In the genomic region with DNA sequence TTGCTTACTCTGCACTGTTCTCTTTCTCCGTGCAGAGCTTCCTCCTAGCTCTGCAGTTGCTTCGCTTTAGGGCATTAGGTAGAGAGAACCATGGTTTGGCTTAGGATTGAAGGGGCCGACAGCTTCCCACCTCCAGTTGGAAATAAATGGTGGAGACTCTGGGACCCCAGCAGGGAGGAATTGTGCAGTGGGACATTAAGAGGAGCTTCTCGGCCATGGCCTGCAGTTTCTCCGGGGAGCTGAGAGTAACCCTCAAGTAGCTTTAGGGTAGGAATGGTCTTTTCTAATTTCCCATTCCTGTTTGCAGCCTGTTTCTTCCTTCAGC, we compare ENCODE assay signal across 9 cellular contexts. TPM values are rescaled to one million over a fixed set of nuclear protein-coding genes. Genes with fewer than 3 reads are reported as not detected.
DNase-seq lines count a peak whose midpoint lies in the region; ATAC-seq and TF ChIP-seq lines count a peak whose summit lies in the region.
"Had no signal": no experiment of that assay in that cellular context is flagged by ENCODE, and none has a peak within 500 bp of the region (broad histone marks: within the 10 kb centered on the region; RNA-seq: fewer than 3 reads in every experiment).

No MANE protein-coding gene starts in this region.

- H3K4me3 ChIP-seq in right atrium auricular region (peak overlapping the region; percentile 99), muscle layer of colon (ENCODE audit: low read depth in 1 of 2, low read length in 2 of 2) (peak overlapping the region; percentile 90 to 100)

- DNase-seq in right atrium auricular region (ENCODE audit: low spot score) (no peak), left ventricle myocardium superior (no peak), chondrocyte (ENCODE audit: low spot score) (peak; percentile 17), NCI-H187 treated with DMSO at 0.1 percent for 48 hours (lab: John Stamatoyannopoulos, UW) (no peak), GM19238 (ENCODE audit: insufficient read length, low spot score) (no peak)

- H3K36me3 Mint-ChIP-seq in chondrocyte (ENCODE audit: low read depth) = peaks cover 2% of the 10 kb centered on the region

- peak overlapping the region; percentile 53 for H3K27ac Mint-ChIP-seq in chondrocyte (ENCODE audit: unreplicated experiment)

- H3K4me1 ChIP-seq in right atrium auricular region (peaks cover 0 to 52% of the 10 kb centered on the region in 2 donors), muscle layer of colon (ENCODE audit: insufficient read depth, low read length) (peaks cover 25% of the 10 kb centered on the region)

- TF ChIP-seq CTCF in right atrium auricular region (IDR thresholded peaks at IDR 0.05) = no peak
- TF ChIP-seq CTCF in chondrocyte (IDR thresholded peaks at IDR 0.05) = no peak

- peak overlapping the region; percentile 93 for H3K4me3 Mint-ChIP-seq in chondrocyte (ENCODE audit: unreplicated experiment)

- no peaks in the 10 kb centered on the region for H3K27me3 ChIP-seq in right atrium auricular region
- H3K27me3 ChIP-seq in muscle layer of colon (ENCODE audit: control insufficient read depth in 1 of 2, insufficient read depth in 2 of 2, low read length in 2 of 2) = no peaks in the 10 kb centered on the region

- H3K4me1 Mint-ChIP-seq in chondrocyte (ENCODE audit: low read depth) = peaks cover 26% of the 10 kb centered on the region

- H3K27ac ChIP-seq in right atrium auricular region (peak overlapping the region; percentile 84 to 94), muscle layer of colon (ENCODE audit: low read depth, low read length) (peak overlapping the region; percentile 90)

- H3K9me3 Mint-ChIP-seq in chondrocyte (ENCODE audit: low read depth) = no peaks in the 10 kb centered on the region

- H3K36me3 ChIP-seq in right atrium auricular region (peaks cover 10% of the 10 kb centered on the region), muscle layer of colon (ENCODE audit: insufficient read depth, low read length) (peaks cover 10% of the 10 kb centered on the region)

- intact Hi-C loops in left ventricle myocardium superior (cut with micrococcal nuclease) = loop anchor here (10.0 kb wide), 1 partner anchor 80 kb away; no protein-coding TSS in a partner anchor

- peak overlapping the region; percentile 32 for H3K9ac ChIP-seq in muscle layer of colon (ENCODE audit: low read length)

- ATAC-seq in left ventricle myocardium superior = no peak
- ATAC-seq in HG03432 (IDR thresholded peaks at IDR 0.05; ENCODE audit: unreplicated experiment) = no peak
- no peak for ATAC-seq in GM18868 (IDR thresholded peaks at IDR 0.05; ENCODE audit: unreplicated experiment)

- H3K27me3 Mint-ChIP-seq in chondrocyte (ENCODE audit: low read depth) = no peaks in the 10 kb centered on the region

- H3K9me3 ChIP-seq in right atrium auricular region (no peaks in the 10 kb centered on the region), muscle layer of colon (ENCODE audit: low read length) (no peaks in the 10 kb centered on the region)

RNA-seq across cellular contexts. Expression of a gene that starts 1.2 kb away (rescaled TPM):
- total RNA-seq in right atrium auricular region (1 to 10 TPM; 4.9 to 6.4 TPM), left ventricle myocardium superior (8.0 TPM), chondrocyte (14.5 to 15.5 TPM (median 15.5 TPM) in 3 replicates)

RNA-seq across cellular contexts. Expression of a gene that starts 2.4 kb away (rescaled TPM):
- total RNA-seq in right atrium auricular region (100 to 1,000 TPM; 107 to 124 TPM), left ventricle myocardium superior (101 TPM), chondrocyte (128 to 137 TPM (median 128 TPM) in 3 replicates)

RNA-seq across cellular contexts. Expression of a gene that starts 53.6 kb away (rescaled TPM):
- not detected for total RNA-seq in right atrium auricular region
- total RNA-seq in left ventricle myocardium superior = not detected
- not detected in 3 replicates for total RNA-seq in chondrocyte
- total RNA-seq: lung microvascular endothelial cell had no signal
